Comparison of ENCODE assay signal across 1 cellular context in the genomic region with DNA sequence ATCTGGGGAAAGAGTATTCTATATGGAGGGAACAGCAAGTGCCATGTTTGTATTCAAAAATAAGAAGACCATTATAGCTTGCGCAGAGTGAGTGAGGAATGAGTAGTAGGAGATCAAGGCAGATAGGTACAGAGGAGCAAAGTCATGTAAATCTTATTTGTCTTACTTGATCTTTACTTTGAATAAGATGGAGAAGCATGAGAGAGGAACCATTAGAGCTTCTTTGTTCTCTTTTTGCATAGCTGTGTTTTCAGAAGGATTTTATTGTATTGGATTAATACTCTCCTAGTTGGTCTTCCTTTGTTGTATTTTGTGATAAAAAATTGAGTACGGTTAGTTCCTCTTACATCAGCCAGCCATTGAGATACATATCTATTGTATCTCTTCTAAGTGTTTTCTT.
TF ChIP-seq lines count a peak whose summit lies in the region.

No MANE protein-coding gene starts in this region.

TF ChIP-seq in K562, 482 proteins besides CTCF, POLR2A, EP300 and RAD21 (continued from another document):
- TF ChIP-seq, protein P1, sequence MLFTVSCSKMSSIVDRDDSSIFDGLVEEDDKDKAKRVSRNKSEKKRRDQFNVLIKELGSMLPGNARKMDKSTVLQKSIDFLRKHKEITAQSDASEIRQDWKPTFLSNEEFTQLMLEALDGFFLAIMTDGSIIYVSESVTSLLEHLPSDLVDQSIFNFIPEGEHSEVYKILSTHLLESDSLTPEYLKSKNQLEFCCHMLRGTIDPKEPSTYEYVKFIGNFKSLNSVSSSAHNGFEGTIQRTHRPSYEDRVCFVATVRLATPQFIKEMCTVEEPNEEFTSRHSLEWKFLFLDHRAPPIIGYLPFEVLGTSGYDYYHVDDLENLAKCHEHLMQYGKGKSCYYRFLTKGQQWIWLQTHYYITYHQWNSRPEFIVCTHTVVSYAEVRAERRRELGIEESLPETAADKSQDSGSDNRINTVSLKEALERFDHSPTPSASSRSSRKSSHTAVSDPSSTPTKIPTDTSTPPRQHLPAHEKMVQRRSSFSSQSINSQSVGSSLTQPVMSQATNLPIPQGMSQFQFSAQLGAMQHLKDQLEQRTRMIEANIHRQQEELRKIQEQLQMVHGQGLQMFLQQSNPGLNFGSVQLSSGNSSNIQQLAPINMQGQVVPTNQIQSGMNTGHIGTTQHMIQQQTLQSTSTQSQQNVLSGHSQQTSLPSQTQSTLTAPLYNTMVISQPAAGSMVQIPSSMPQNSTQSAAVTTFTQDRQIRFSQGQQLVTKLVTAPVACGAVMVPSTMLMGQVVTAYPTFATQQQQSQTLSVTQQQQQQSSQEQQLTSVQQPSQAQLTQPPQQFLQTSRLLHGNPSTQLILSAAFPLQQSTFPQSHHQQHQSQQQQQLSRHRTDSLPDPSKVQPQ (CRISPR knock-in tag; IDR thresholded peaks at IDR 0.05; ENCODE audit: borderline replicate concordance) = no peak
- TF ChIP-seq ZKSCAN8 (CRISPR knock-in tag; IDR thresholded peaks at IDR 0.05) (no peak), KLF16 (IDR thresholded peaks at IDR 0.05) (no peak), NFATC3 (IDR thresholded peaks at IDR 0.05) (no peak), WHSC1 (IDR thresholded peaks at IDR 0.05; ENCODE audit: low read length) (no peak)
